20 cellular contexts compared by ENCODE assay signal in the genomic region with DNA sequence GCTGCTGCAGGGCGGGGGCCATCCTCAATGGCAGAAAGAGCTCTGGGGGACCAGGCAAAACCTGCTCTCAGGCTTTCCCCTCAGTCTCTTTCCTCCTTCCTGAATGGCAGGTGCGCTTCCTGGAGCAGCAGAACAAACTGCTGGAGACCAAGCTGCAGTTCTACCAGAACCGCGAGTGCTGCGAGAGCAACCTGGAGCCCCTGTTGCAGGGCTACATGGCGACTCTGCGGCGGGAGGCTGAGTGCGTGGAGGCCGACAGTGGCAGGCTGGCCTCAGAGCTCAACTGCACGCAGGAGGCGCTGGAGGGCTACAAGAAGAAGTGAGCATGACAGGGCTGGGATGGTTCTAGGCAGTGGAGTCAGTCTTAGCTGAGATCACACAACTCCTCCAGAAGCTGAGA. TPM values are rescaled to one million over a fixed set of nuclear protein-coding genes. Genes with fewer than 3 reads are reported as not detected.
DNase-seq lines count a peak whose midpoint lies in the region; ATAC-seq and TF ChIP-seq lines count a peak whose summit lies in the region.
"Had no signal": no experiment of that assay in that cellular context is flagged by ENCODE, and none has a peak within 500 bp of the region (broad histone marks: within the 10 kb centered on the region; RNA-seq: fewer than 3 reads in every experiment).

No MANE protein-coding gene starts in this region.

- H3K4me3 ChIP-seq in Karpas-422 (ENCODE audit: low read length) = no peak overlapping the region
- H3K4me3 ChIP-seq in adrenal gland = no peak overlapping the region
- H3K4me3 ChIP-seq: BLaER1 treated with 17β-estradiol and CSF1 and Interleukin-3, amounts not matched to agents 10 nM and 100 nM had no signal

- H3K27ac ChIP-seq in Karpas-422 (ENCODE audit: low read length) = no peak overlapping the region
- H3K27ac ChIP-seq in adrenal gland = no peak overlapping the region
- H3K27ac ChIP-seq: 22Rv1; BLaER1 treated with 17β-estradiol and CSF1 and Interleukin-3, amounts not matched to agents 10 nM and 100 nM; HL-60 had no signal

- intact Hi-C loops in adrenal gland (cut with DNase I) = no loop called here

- peak; percentile 47 for DNase-seq in activated effector memory CD4-positive, alpha-beta T cell treated with anti-CD3 and anti-CD28 coated beads, Interleukin-2, amount 50 U/mL, for 16 hours
- DNase-seq in activated effector memory CD4-positive, alpha-beta T cell treated with Interleukin-2 at 50 U/mL for 16 hours = no peak
- DNase-seq in Karpas-422 (peak; percentile 59), T-helper 17 cell (no peak), mesothelial cell of epicardium (ENCODE audit: low spot score in 2 of 2, unreplicated experiment in 2 of 2) (peak in 1 of 2 experiments; percentile 3), adrenal gland (no peak)
- DNase-seq: AML-193; Calu3; CD4-positive, CD25-positive, alpha-beta regulatory T cell; DMS 273 treated with DMSO at 0.1 percent for 48 hours; DMS79; EL; HCEC 1CT; HFFc6 had no signal

- H3K4me1 ChIP-seq in Karpas-422 (ENCODE audit: low read length) = no peaks in the 10 kb centered on the region
- H3K4me1 ChIP-seq in adrenal gland (replicated peaks in 1 of 2) = no peaks in the 10 kb centered on the region

- H2AFZ ChIP-seq in Karpas-422 (ENCODE audit: low read length) = no peak overlapping the region

- peaks cover 4% of the 10 kb centered on the region for H3K4me1 Mint-ChIP-seq in T-helper 17 cell
- H3K4me1 Mint-ChIP-seq in mesothelial cell of epicardium = peaks cover 31% of the 10 kb centered on the region

- H3K36me3 ChIP-seq in Karpas-422 (ENCODE audit: insufficient read depth, low read length) (no peaks in the 10 kb centered on the region), adrenal gland (replicated peaks in 1 of 2) (no peaks in the 10 kb centered on the region)
- H3K36me3 ChIP-seq: BLaER1 treated with 17β-estradiol and CSF1 and Interleukin-3, amounts not matched to agents 10 nM and 100 nM had no signal

- no peaks in the 10 kb centered on the region for H3K79me2 ChIP-seq in Karpas-422 (ENCODE audit: low read length)

- no peak overlapping the region for H3K9ac ChIP-seq in Karpas-422 (ENCODE audit: low read length)
- H3K9ac ChIP-seq: BLaER1 treated with 17β-estradiol and CSF1 and Interleukin-3, amounts not matched to agents 10 nM and 100 nM had no signal

- H3K9me3 Mint-ChIP-seq in mesothelial cell of epicardium = no peaks in the 10 kb centered on the region

- H4K20me1 ChIP-seq in Karpas-422 (ENCODE audit: insufficient read depth, low read depth, low read length) = no peaks in the 10 kb centered on the region
- H4K20me1 ChIP-seq: BLaER1 treated with 17β-estradiol and CSF1 and Interleukin-3, amounts not matched to agents 10 nM and 100 nM had no signal

- H3K4me2 ChIP-seq in Karpas-422 (ENCODE audit: low read depth, low read length, poor library complexity, severe bottlenecking) = no peak overlapping the region
- H3K4me2 ChIP-seq: BLaER1 treated with 17β-estradiol and CSF1 and Interleukin-3, amounts not matched to agents 10 nM and 100 nM had no signal

- H3K27me3 Mint-ChIP-seq in T-helper 17 cell = peaks cover 39% of the 10 kb centered on the region
- peaks cover 7% of the 10 kb centered on the region for H3K27me3 Mint-ChIP-seq in mesothelial cell of epicardium (ENCODE audit: low read depth)
- H3K27me3 Mint-ChIP-seq: CD4-positive, CD25-positive, alpha-beta regulatory T cell had no signal

- H3K36me3 Mint-ChIP-seq in T-helper 17 cell (ENCODE audit: low read depth) (peaks cover 4% of the 10 kb centered on the region), mesothelial cell of epicardium (no peaks in the 10 kb centered on the region)
- H3K36me3 Mint-ChIP-seq: CD4-positive, CD25-positive, alpha-beta regulatory T cell had no signal

- 91 to 95% (median 95%) methylated on average over 7 to 12 of the region's 12 CpGs for WGBS in adrenal gland, 4 donors

- H3K4me3 Mint-ChIP-seq in T-helper 17 cell = no peak overlapping the region
- H3K4me3 Mint-ChIP-seq in mesothelial cell of epicardium = no peak overlapping the region
- H3K4me3 Mint-ChIP-seq: CD4-positive, CD25-positive, alpha-beta regulatory T cell; HFFc6 had no signal

- no peaks in the 10 kb centered on the region for H3K9me3 ChIP-seq in Karpas-422 (ENCODE audit: low read length)
- H3K9me3 ChIP-seq in T-helper 17 cell (ENCODE audit: control insufficient read depth, low read length, poor library complexity, severe bottlenecking) = no peaks in the 10 kb centered on the region
- no peaks in the 10 kb centered on the region for H3K9me3 ChIP-seq in adrenal gland (replicated peaks in 1 of 3)

- ATAC-seq in T-helper 17 cell = no peak
- ATAC-seq in HG03175 (IDR thresholded peaks at IDR 0.05; ENCODE audit: unreplicated experiment) = no peak
- ATAC-seq in HG03460 (IDR thresholded peaks at IDR 0.05; ENCODE audit: unreplicated experiment) = no peak

- no peaks in the 10 kb centered on the region for H3K9me2 ChIP-seq in Karpas-422 (replicated peaks; ENCODE audit: insufficient read depth, low read length)

- H3K27me3 ChIP-seq in Karpas-422 (ENCODE audit: low read length) (0 out of 2 replicates have a peak, but pooled peaks cover 3% of the 10 kb centered on the region), adrenal gland (no peaks in the 10 kb centered on the region)
- H3K27me3 ChIP-seq: BLaER1 treated with 17β-estradiol and CSF1 and Interleukin-3, amounts not matched to agents 10 nM and 100 nM had no signal

- no peak for TF ChIP-seq POLR2A in adrenal gland (IDR thresholded peaks at IDR 0.05)

- TF ChIP-seq CTCF in mesothelial cell of epicardium (IDR thresholded peaks at IDR 0.05; ENCODE audit: unreplicated experiment) (no peak), adrenal gland (IDR thresholded peaks at IDR 0.05) (no peak)

- peak overlapping the region; percentile 65 for H3K27ac Mint-ChIP-seq in T-helper 17 cell
- H3K27ac Mint-ChIP-seq in mesothelial cell of epicardium = peak overlapping the region; percentile 57
- H3K27ac Mint-ChIP-seq: CD4-positive, CD25-positive, alpha-beta regulatory T cell; HFFc6 had no signal

RNA-seq across cellular contexts. Expression of gene KRT83, which starts 22.9 kb away (rescaled TPM):
- not detected in 2 replicates for total RNA-seq in Karpas-422 (2014; rRNA removed; shearing (Covaris generic); ENCODE audit: low replicate concordance)
- not detected for total RNA-seq in T-helper 17 cell
- total RNA-seq in mesothelial cell of epicardium = not detected in 3 replicates
- not detected for total RNA-seq in adrenal gland
- not detected for polyA plus RNA-seq in adrenal gland
- total RNA-seq: Calu3; CD4-positive, CD25-positive, alpha-beta regulatory T cell; H1; HFFc6 had no signal
- polyA plus RNA-seq: CD4-positive, CD25-positive, alpha-beta regulatory T cell; H1 had no signal

RNA-seq across cellular contexts. Expression of gene KRT85, which starts 23.2 kb away (rescaled TPM):
- total RNA-seq in Karpas-422 (2014; rRNA removed; shearing (Covaris generic); ENCODE audit: low replicate concordance) = not detected in 2 replicates
- total RNA-seq in T-helper 17 cell (not detected), mesothelial cell of epicardium (not detected in 3 replicates), adrenal gland (not detected)
- polyA plus RNA-seq in adrenal gland = not detected
- total RNA-seq: Calu3; CD4-positive, CD25-positive, alpha-beta regulatory T cell; H1; HFFc6 had no signal
- polyA plus RNA-seq: CD4-positive, CD25-positive, alpha-beta regulatory T cell; H1 had no signal

RNA-seq across cellular contexts. Expression of gene KRT84, which starts 41.3 kb away (rescaled TPM):
- total RNA-seq in Karpas-422 (2014; rRNA removed; shearing (Covaris generic); ENCODE audit: low replicate concordance) = not detected in 2 replicates
- total RNA-seq in T-helper 17 cell (not detected), mesothelial cell of epicardium (not detected in 3 replicates), adrenal gland (not detected)
- polyA plus RNA-seq in adrenal gland = not detected
- total RNA-seq: Calu3; CD4-positive, CD25-positive, alpha-beta regulatory T cell; H1; HFFc6 had no signal
- polyA plus RNA-seq: CD4-positive, CD25-positive, alpha-beta regulatory T cell; H1 had no signal

RNA-seq across cellular contexts. Expression of gene KRT81, which starts 52.8 kb away (rescaled TPM):
- total RNA-seq in Karpas-422 (2014; rRNA removed; shearing (Covaris generic); ENCODE audit: low replicate concordance) = not detected in 2 replicates
- not detected for total RNA-seq in T-helper 17 cell
- total RNA-seq in mesothelial cell of epicardium = 0.16 TPM in 1 of 3 replicates, not detected in the others
- total RNA-seq in adrenal gland = under 1 TPM in 2 of 8 donors, not detected in 6; 0.25 to 0.42 TPM
- not detected for polyA plus RNA-seq in adrenal gland
- total RNA-seq: CD4-positive, CD25-positive, alpha-beta regulatory T cell; H1 had no signal
- polyA plus RNA-seq: CD4-positive, CD25-positive, alpha-beta regulatory T cell; H1 had no signal

Comparison
In these comparisons a context has a peak if more than half of its experiments do, and no peak if none do; other contexts are left out.
1. DNase-seq: peak in activated effector memory CD4-positive, alpha-beta T cell treated with anti-CD3 and anti-CD28 coated beads, Interleukin-2, amount 50 U/mL, for 16 hours (single experiment) and Karpas-422 (single experiment); none in activated effector memory CD4-positive, alpha-beta T cell treated with Interleukin-2 at 50 U/mL for 16 hours (single experiment), T-helper 17 cell (0 of 3) and adrenal gland (0 of 7).